15 cellular contexts compared by ENCODE assay signal in genomic region chr2:101855776-101856175, GRCh38.
DNase-seq lines count a peak whose midpoint lies in the region; ATAC-seq and TF ChIP-seq lines count a peak whose summit lies in the region.
"Had no signal": no experiment of that assay in that cellular context is flagged by ENCODE, and none has a peak within 500 bp of the region (broad histone marks: within the 10 kb centered on the region; RNA-seq: fewer than 3 reads in every experiment).

No MANE protein-coding gene starts in this region.

- POLR2A ChIA-PET in WTC11 (lab: Charles Lee): no interaction called here

- no peak overlapping the region for H3K4me3 Mint-ChIP-seq in IgD-negative memory B cell
- H3K4me3 Mint-ChIP-seq in WTC11: no peak overlapping the region
- peak overlapping the region; percentile 5 for H3K4me3 Mint-ChIP-seq in glutamatergic neuron (ENCODE audit: unreplicated experiment)
- no peak overlapping the region for H3K4me3 Mint-ChIP-seq in mesothelial cell of epicardium
- H3K4me3 Mint-ChIP-seq: CD14-positive monocyte; CD8-positive, alpha-beta T cell; HFFc6 had no signal

- DNase-seq in WTC11 (ENCODE audit: low spot score) (no peak), glutamatergic neuron (no peak), mesothelial cell of epicardium (ENCODE audit: low spot score in 2 of 2, unreplicated experiment in 2 of 2) (no peak), NCI-H69 (lab: John Stamatoyannopoulos, UW) (no peak), SK-N-DZ (ENCODE audit: low spot score) (no peak)
- no peak for DNase-seq in stimulated activated CD4-positive, alpha-beta T cell treated with anti-CD3 and anti-CD28 coated beads, Interleukin-4, amount 100 ng/mL, for 24 hours
- DNase-seq: CD8-positive, alpha-beta T cell; COR-L47; DMS153; DMS79 treated with DMSO at 0.1 percent for 48 hours; EL; HCEC 1CT; HFFc6 had no signal

- H3K27me3 Mint-ChIP-seq in IgD-negative memory B cell: no peaks in the 10 kb centered on the region
- H3K27me3 Mint-ChIP-seq in WTC11 (ENCODE audit: low read depth): no peaks in the 10 kb centered on the region
- no peaks in the 10 kb centered on the region for H3K27me3 Mint-ChIP-seq in glutamatergic neuron (ENCODE audit: unreplicated experiment)
- no peaks in the 10 kb centered on the region for H3K27me3 Mint-ChIP-seq in mesothelial cell of epicardium (ENCODE audit: low read depth)

- H3K36me3 Mint-ChIP-seq in IgD-negative memory B cell: no peaks in the 10 kb centered on the region
- H3K36me3 Mint-ChIP-seq in WTC11: peaks cover 19% of the 10 kb centered on the region
- H3K36me3 Mint-ChIP-seq in glutamatergic neuron (ENCODE audit: unreplicated experiment): peaks cover 3% of the 10 kb centered on the region
- peaks cover 39% of the 10 kb centered on the region for H3K36me3 Mint-ChIP-seq in mesothelial cell of epicardium

- peaks cover 0 to 13% (median 4%) of the 10 kb centered on the region in 3 donors for H3K4me1 Mint-ChIP-seq in IgD-negative memory B cell
- H3K4me1 Mint-ChIP-seq in WTC11: peaks cover 7% of the 10 kb centered on the region
- peaks cover 9% of the 10 kb centered on the region for H3K4me1 Mint-ChIP-seq in glutamatergic neuron (ENCODE audit: low read depth, unreplicated experiment)
- peaks cover 9% of the 10 kb centered on the region for H3K4me1 Mint-ChIP-seq in mesothelial cell of epicardium

- no peak for ATAC-seq in WTC11
- ATAC-seq: CD8-positive, alpha-beta T cell had no signal

- CTCF ChIA-PET in WTC11 (lab: Charles Lee): no interaction called here

- H3K27ac Mint-ChIP-seq in IgD-negative memory B cell: peak overlapping the region in 2 of 3 donors; percentile 78 to 80
- H3K27ac Mint-ChIP-seq in WTC11: 0 out of 2 replicates have a peak overlapping the region, but pooled peaks have one; percentile 10
- H3K27ac Mint-ChIP-seq in glutamatergic neuron (ENCODE audit: unreplicated experiment): peak overlapping the region; percentile 15
- peak overlapping the region; percentile 4 for H3K27ac Mint-ChIP-seq in mesothelial cell of epicardium
- H3K27ac Mint-ChIP-seq: HFFc6 had no signal

- no peak for TF ChIP-seq CTCF in WTC11 (IDR thresholded peaks at IDR 0.05)
- no peak for TF ChIP-seq CTCF in glutamatergic neuron (IDR thresholded peaks at IDR 0.05; ENCODE audit: partially characterized antibody, unreplicated experiment)
- TF ChIP-seq CTCF in mesothelial cell of epicardium (IDR thresholded peaks at IDR 0.05; ENCODE audit: unreplicated experiment): no peak

- H3K9me3 Mint-ChIP-seq in IgD-negative memory B cell (no peaks in the 10 kb centered on the region), WTC11 (no peaks in the 10 kb centered on the region), glutamatergic neuron (ENCODE audit: unreplicated experiment) (peaks cover 15% of the 10 kb centered on the region), mesothelial cell of epicardium (no peaks in the 10 kb centered on the region)
- H3K9me3 Mint-ChIP-seq: CD14-positive monocyte; CD8-positive, alpha-beta T cell; HFFc6 had no signal

TF ChIP-seq in WTC11, 78 proteins besides CTCF, POLR2A, EP300 and RAD21:
- TF ChIP-seq, protein P1, sequence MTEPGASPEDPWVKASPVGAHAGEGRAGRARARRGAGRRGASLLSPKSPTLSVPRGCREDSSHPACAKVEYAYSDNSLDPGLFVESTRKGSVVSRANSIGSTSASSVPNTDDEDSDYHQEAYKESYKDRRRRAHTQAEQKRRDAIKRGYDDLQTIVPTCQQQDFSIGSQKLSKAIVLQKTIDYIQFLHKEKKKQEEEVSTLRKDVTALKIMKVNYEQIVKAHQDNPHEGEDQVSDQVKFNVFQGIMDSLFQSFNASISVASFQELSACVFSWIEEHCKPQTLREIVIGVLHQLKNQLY (CRISPR knock-in tag; IDR thresholded peaks at IDR 0.05): no peak
- TF ChIP-seq ZNF121 (CRISPR knock-in tag; IDR thresholded peaks at IDR 0.05): no peak
- TF ChIP-seq ESRRA (CRISPR knock-in tag; IDR thresholded peaks at IDR 0.05; ENCODE audit: borderline replicate concordance): no peak
- TF ChIP-seq PRRX2 (CRISPR knock-in tag; IDR thresholded peaks at IDR 0.05): no peak
- TF ChIP-seq ZNF138 (CRISPR knock-in tag; conservative IDR thresholded peaks at IDR 0.05): no peak
- TF ChIP-seq, protein P2, sequence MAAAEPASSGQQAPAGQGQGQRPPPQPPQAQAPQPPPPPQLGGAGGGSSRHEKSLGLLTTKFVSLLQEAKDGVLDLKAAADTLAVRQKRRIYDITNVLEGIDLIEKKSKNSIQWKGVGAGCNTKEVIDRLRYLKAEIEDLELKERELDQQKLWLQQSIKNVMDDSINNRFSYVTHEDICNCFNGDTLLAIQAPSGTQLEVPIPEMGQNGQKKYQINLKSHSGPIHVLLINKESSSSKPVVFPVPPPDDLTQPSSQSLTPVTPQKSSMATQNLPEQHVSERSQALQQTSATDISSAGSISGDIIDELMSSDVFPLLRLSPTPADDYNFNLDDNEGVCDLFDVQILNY (CRISPR knock-in tag; IDR thresholded peaks at IDR 0.05): no peak
- TF ChIP-seq ZNF219 (CRISPR knock-in tag; IDR thresholded peaks at IDR 0.05; ENCODE audit: borderline replicate concordance): no peak
- no peak for TF ChIP-seq NFATC4 (CRISPR knock-in tag; IDR thresholded peaks at IDR 0.05)
- no peak for TF ChIP-seq ATF1 (CRISPR knock-in tag; IDR thresholded peaks at IDR 0.05)
- TF ChIP-seq TEAD1 (CRISPR knock-in tag; IDR thresholded peaks at IDR 0.05): no peak
- TF ChIP-seq ZNF416 (CRISPR knock-in tag; IDR thresholded peaks at IDR 0.05): no peak
- TF ChIP-seq IRF2 (CRISPR knock-in tag; IDR thresholded peaks at IDR 0.05; ENCODE audit: borderline replicate concordance, low read depth): no peak
- no peak for TF ChIP-seq RORB (CRISPR knock-in tag; IDR thresholded peaks at IDR 0.05)
- no peak for TF ChIP-seq TP53 (CRISPR knock-in tag; IDR thresholded peaks at IDR 0.05)
- TF ChIP-seq ATF6 (CRISPR knock-in tag; IDR thresholded peaks at IDR 0.05): no peak

Comparison
In these comparisons a context has a peak if more than half of its experiments do, and no peak if none do; other contexts are left out.
1. H3K27ac Mint-ChIP-seq: peak in every context shown above with its lines; median percentile 79 in IgD-negative memory B cell; 15 in glutamatergic neuron; 10 in WTC11; 4 in mesothelial cell of epicardium.